In the genomic region with DNA sequence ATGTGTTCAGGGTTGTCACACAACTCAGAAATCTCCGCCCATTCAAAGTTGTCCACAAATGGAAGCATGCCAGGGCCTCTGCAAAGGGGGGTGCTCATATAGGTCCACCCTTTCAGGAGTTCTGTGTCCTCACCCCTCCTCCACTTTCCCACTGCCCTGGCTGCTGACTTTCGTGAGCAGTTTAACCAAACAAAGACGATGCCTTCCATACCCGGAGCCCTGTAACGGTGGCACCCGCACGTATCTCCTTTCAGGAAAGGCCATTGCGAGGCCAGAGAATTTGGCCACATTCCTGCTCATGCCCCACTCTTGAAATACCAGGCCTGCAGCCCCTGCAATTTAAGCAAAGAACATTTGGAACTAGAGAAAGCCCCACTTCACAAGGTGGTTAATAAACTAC, we compare ENCODE assay signal across 19 cellular contexts. TPM values are rescaled to one million over a fixed set of nuclear protein-coding genes. Genes with fewer than 3 reads are reported as not detected.
A peak's percentile ranks its signal among the peaks of the same experiment; 100 is the strongest.
DNase-seq lines count a peak whose midpoint lies in the region; ATAC-seq and TF ChIP-seq lines count a peak whose summit lies in the region.
"Had no signal": no experiment of that assay in that cellular context is flagged by ENCODE, and none has a peak within 500 bp of the region (broad histone marks: within the 10 kb centered on the region; RNA-seq: fewer than 3 reads in every experiment).

No MANE protein-coding gene starts in this region.

- H3K36me3 ChIP-seq in left ventricle myocardium inferior (no peaks in the 10 kb centered on the region), iPS-15b (ENCODE audit: control insufficient read depth, insufficient read depth, low read length) (peaks cover 3% of the 10 kb centered on the region), sigmoid colon (no peaks in the 10 kb centered on the region)
- H3K36me3 ChIP-seq: upper lobe of right lung had no signal

- H3K9me3 Mint-ChIP-seq in activated T-cell treated with anti-CD3 and anti-CD28 coated beads, Interleukin-2, amount 50 U/mL, for 72 hours = no peaks in the 10 kb centered on the region
- no peaks in the 10 kb centered on the region for H3K9me3 Mint-ChIP-seq in activated naive CD4-positive, alpha-beta T cell treated with anti-CD3 and anti-CD28 coated beads, Interleukin-2, amount 50 U/mL, for 72 hours
- H3K9me3 Mint-ChIP-seq: activated naive CD4-positive, alpha-beta T cell treated with anti-CD3 and anti-CD28 coated beads, Interleukin-2, amount 50 U/mL, for 24 hours had no signal

- H3K4me3 ChIP-seq in left ventricle myocardium inferior (peak overlapping the region; percentile 54), iPS-15b (ENCODE audit: low read depth, low read length) (peak overlapping the region; percentile 40), sigmoid colon (peak overlapping the region; percentile 64 to 87 (median 84))
- H3K4me3 ChIP-seq: A549, lung had no signal

- H3K9ac ChIP-seq in iPS-15b (ENCODE audit: low read depth, low read length) = no peak overlapping the region

- peaks cover 17% of the 10 kb centered on the region for H3K27me3 Mint-ChIP-seq in activated T-cell treated with anti-CD3 and anti-CD28 coated beads, Interleukin-2, amount 50 U/mL, for 72 hours (ENCODE audit: low read depth)

- H3K36me3 Mint-ChIP-seq in activated T-cell treated with anti-CD3 and anti-CD28 coated beads, Interleukin-2, amount 50 U/mL, for 72 hours (ENCODE audit: insufficient read depth in 2 of 2) = no peaks in the 10 kb centered on the region
- H3K36me3 Mint-ChIP-seq in activated naive CD4-positive, alpha-beta T cell treated with anti-CD3 and anti-CD28 coated beads, Interleukin-2, amount 50 U/mL, for 72 hours = no peaks in the 10 kb centered on the region
- H3K36me3 Mint-ChIP-seq: activated naive CD4-positive, alpha-beta T cell treated with anti-CD3 and anti-CD28 coated beads, Interleukin-2, amount 50 U/mL, for 24 hours had no signal

- peaks cover 87% of the 10 kb centered on the region for H3K27me3 ChIP-seq in left ventricle myocardium inferior (ENCODE audit: low read depth)
- peaks cover 12% of the 10 kb centered on the region for H3K27me3 ChIP-seq in iPS-15b (ENCODE audit: control insufficient read depth, insufficient read depth, low read length)
- H3K27me3 ChIP-seq in sigmoid colon = peaks cover 0 to 6% (median 0%) of the 10 kb centered on the region in 3 donors

- intact Hi-C loops in left ventricle myocardium inferior (cut with micrococcal nuclease) (no loop called here), cardiac septum (cut with DNase I) (no loop called here), sigmoid colon (cut with DNase I) (loop anchor here (5.0 kb wide), 3 partner anchors 33 to 118 kb away; no protein-coding TSS in a partner anchor)

- H3K4me1 ChIP-seq in left ventricle myocardium inferior (no peaks in the 10 kb centered on the region), iPS-15b (ENCODE audit: control insufficient read depth, insufficient read depth, low read length) (peaks cover 3% of the 10 kb centered on the region), sigmoid colon (peaks cover 2 to 72% (median 57%) of the 10 kb centered on the region in 4 donors)
- H3K4me1 ChIP-seq: A549, upper lobe of right lung had no signal

- H3K27ac ChIP-seq in left ventricle myocardium inferior (replicated peaks) (peak overlapping the region; percentile 42), sigmoid colon (peak overlapping the region; percentile 96 to 99 (median 98))
- H3K27ac ChIP-seq: A549, upper lobe of right lung had no signal

- TF ChIP-seq POLR2A in sigmoid colon (IDR thresholded peaks at IDR 0.05) = peak in 1 of 2 donors; percentile 55

- DNase-seq in left ventricle myocardium inferior (no peak), cardiac septum (ENCODE audit: low spot score) (no peak), sigmoid colon (peak; percentile 85)
- no peak for DNase-seq in activated T-cell treated with anti-CD3 and anti-CD28 coated beads, Interleukin-2, amount 50 U/mL, for 72 hours
- DNase-seq in activated naive CD4-positive, alpha-beta T cell treated with anti-CD3 and anti-CD28 coated beads, Interleukin-2, amount 50 U/mL, for 72 hours (ENCODE audit: low spot score in 2 of 2) = no peak
- DNase-seq: activated CD8-positive, alpha-beta memory T cell treated with anti-CD3 and anti-CD28 coated beads, Interleukin-2, amount 50 U/mL, for 48 hours; GDM1; NCI-H2081; upper lobe of right lung had no signal

- TF ChIP-seq EP300 in sigmoid colon (IDR thresholded peaks at IDR 0.05) = peak in 1 of 4 donors; percentile 51

- H3K27ac Mint-ChIP-seq in activated T-cell treated with anti-CD3 and anti-CD28 coated beads, Interleukin-2, amount 50 U/mL, for 72 hours = no peak overlapping the region
- H3K27ac Mint-ChIP-seq in activated naive CD4-positive, alpha-beta T cell treated with anti-CD3 and anti-CD28 coated beads, Interleukin-2, amount 50 U/mL, for 72 hours = no peak overlapping the region

- 52 to 71% methylated on average over 8 of the region's 8 CpGs for WGBS in sigmoid colon, 2 donors

- no peak overlapping the region for H3K4me3 Mint-ChIP-seq in activated T-cell treated with anti-CD3 and anti-CD28 coated beads, Interleukin-2, amount 50 U/mL, for 72 hours
- H3K4me3 Mint-ChIP-seq: activated naive CD4-positive, alpha-beta T cell treated with anti-CD3 and anti-CD28 coated beads, Interleukin-2, amount 50 U/mL, for 24 hours had no signal

- TF ChIP-seq CTCF in left ventricle myocardium inferior (IDR thresholded peaks at IDR 0.05; ENCODE audit: borderline replicate concordance) = no peak
- no peak for TF ChIP-seq CTCF in sigmoid colon (IDR thresholded peaks at IDR 0.05)

- no peaks in the 10 kb centered on the region for H3K4me1 Mint-ChIP-seq in activated T-cell treated with anti-CD3 and anti-CD28 coated beads, Interleukin-2, amount 50 U/mL, for 72 hours (ENCODE audit: low read depth)
- H3K4me1 Mint-ChIP-seq: activated naive CD4-positive, alpha-beta T cell treated with anti-CD3 and anti-CD28 coated beads, Interleukin-2, amount 50 U/mL, for 24 hours had no signal

- ATAC-seq in GM21786 (IDR thresholded peaks at IDR 0.05; ENCODE audit: unreplicated experiment) (no peak), GM18907 (IDR thresholded peaks at IDR 0.05; ENCODE audit: unreplicated experiment) (no peak)
- no peak for ATAC-seq in activated T-cell treated with anti-CD3 and anti-CD28 coated beads, Interleukin-2, amount 50 U/mL, for 72 hours (replicated peaks in 1 of 2)
- no peak for ATAC-seq in activated naive CD4-positive, alpha-beta T cell treated with anti-CD3 and anti-CD28 coated beads, Interleukin-2, amount 50 U/mL, for 72 hours
- ATAC-seq: A549; activated CD4-positive, CD25-positive, alpha-beta regulatory T cell treated with anti-CD3 and anti-CD28 coated beads, Interleukin-2, amount 50 U/mL, for 24 hours; HepG2; upper lobe of right lung had no signal

- H3K9me3 ChIP-seq in left ventricle myocardium inferior (replicated peaks) (no peaks in the 10 kb centered on the region), iPS-15b (ENCODE audit: control insufficient read depth, insufficient read depth, low read length) (no peaks in the 10 kb centered on the region), sigmoid colon (no peaks in the 10 kb centered on the region)
- H3K9me3 ChIP-seq: A549, upper lobe of right lung had no signal

RNA-seq across cellular contexts. Expression of gene CPXM2, which starts 1.4 kb away (rescaled TPM):
- total RNA-seq in left ventricle myocardium inferior (4.5 TPM), cardiac septum (11.2 TPM), sigmoid colon (100 to 1,000 TPM in 2 of 4 donors, 10 to 100 TPM in 2; 48.5 to 153 (median 106) TPM)
- polyA plus RNA-seq in sigmoid colon = 1 to 10 TPM in 2 of 3 donors, under 1 TPM in 1; 0.69 to 6.7 (median 1.2) TPM
- total RNA-seq in activated T-cell treated with anti-CD3 and anti-CD28 coated beads, Interleukin-2, amount 50 U/mL, for 72 hours = not detected
- not detected for total RNA-seq in activated naive CD4-positive, alpha-beta T cell treated with anti-CD3 and anti-CD28 coated beads, Interleukin-2, amount 50 U/mL, for 72 hours
- total RNA-seq: H4; HepG2; T-helper 1 cell treated with Interleukin-12 subunit alpha and Interleukin-12 subunit beta and Interleukin-4 antibody, amounts not matched to agents 30 ng/mL and 1 ng/mL, for 36 hours had no signal
- polyA plus RNA-seq: A549 had no signal
